Comparison of ENCODE assay signal across 21 cellular contexts in genomic region chr6:12392490-12392889, GRCh38.
"Had no signal": no experiment of that assay in that cellular context is flagged by ENCODE, and none has a peak within 500 bp of the region (broad histone marks: within the 10 kb centered on the region; RNA-seq: fewer than 3 reads in every experiment).

No MANE protein-coding gene starts in this region.

- H3K4me1 ChIP-seq: left lung, psoas muscle had no signal

- H3K4me3 ChIP-seq: coronary artery, heart right ventricle, left lung, ovary, psoas muscle, transverse colon had no signal

- H3K27me3 ChIP-seq: brain microvascular endothelial cell, heart right ventricle, left lung, ovary, transverse colon had no signal

- DNase-seq: activated CD4-positive, alpha-beta T cell treated with anti-CD3 and anti-CD28 coated beads, Interleukin-2, amount 10 ng/mL, durations not matched to agents 24 days and 14 days; activated CD8-positive, alpha-beta memory T cell treated with anti-CD3 and anti-CD28 coated beads, Interleukin-2, amount 10 ng/mL, durations not matched to agents 7 days and 5 days; activated CD8-positive, alpha-beta T cell treated with anti-CD3 and anti-CD28 coated beads for 36 hours; activated gamma-delta T cell; activated naive CD4-positive, alpha-beta T cell treated with anti-CD3 and anti-CD28 coated beads, Interleukin-2, amount 50 U/mL, for 16 hours; activated naive CD8-positive, alpha-beta T cell treated with anti-CD3 and anti-CD28 coated beads, Interleukin-2, amount 50 U/mL, for 24 hours; activated T-cell treated with anti-CD3 and anti-CD28 coated beads for 4 hours; brain microvascular endothelial cell; endodermal cell; left lung; mammary epithelial cell; ovary; psoas muscle; stimulated activated CD4-positive, alpha-beta T cell treated with anti-CD3 and anti-CD28 coated beads, Interleukin-2, amount 100 ng/mL, for 48 hours; stimulated activated CD8-positive, alpha-beta memory T cell treated with anti-CD3 and anti-CD28 coated beads, Interleukin-4, amount 100 ng/mL, for 48 hours; stimulated activated naive B cell treated with anti-CD40 and anti-IgM and Interleukin-4, amounts not matched to agents 10 μg/mL and 1 μg/mL and 100 μg/mL, for 72 hours; transverse colon had no signal

- FAIRE-seq: urothelium cell line had no signal

- H3K9me3 ChIP-seq: heart right ventricle, left lung, ovary, psoas muscle, transverse colon had no signal

- H3K36me3 ChIP-seq: brain microvascular endothelial cell, heart right ventricle, left lung, ovary, transverse colon had no signal

- H3K27ac ChIP-seq: brain microvascular endothelial cell, coronary artery, epithelial cell of prostate, heart right ventricle, left lung, ovary, psoas muscle, transverse colon had no signal
